8 cellular contexts compared by ENCODE assay signal in the genomic region with DNA sequence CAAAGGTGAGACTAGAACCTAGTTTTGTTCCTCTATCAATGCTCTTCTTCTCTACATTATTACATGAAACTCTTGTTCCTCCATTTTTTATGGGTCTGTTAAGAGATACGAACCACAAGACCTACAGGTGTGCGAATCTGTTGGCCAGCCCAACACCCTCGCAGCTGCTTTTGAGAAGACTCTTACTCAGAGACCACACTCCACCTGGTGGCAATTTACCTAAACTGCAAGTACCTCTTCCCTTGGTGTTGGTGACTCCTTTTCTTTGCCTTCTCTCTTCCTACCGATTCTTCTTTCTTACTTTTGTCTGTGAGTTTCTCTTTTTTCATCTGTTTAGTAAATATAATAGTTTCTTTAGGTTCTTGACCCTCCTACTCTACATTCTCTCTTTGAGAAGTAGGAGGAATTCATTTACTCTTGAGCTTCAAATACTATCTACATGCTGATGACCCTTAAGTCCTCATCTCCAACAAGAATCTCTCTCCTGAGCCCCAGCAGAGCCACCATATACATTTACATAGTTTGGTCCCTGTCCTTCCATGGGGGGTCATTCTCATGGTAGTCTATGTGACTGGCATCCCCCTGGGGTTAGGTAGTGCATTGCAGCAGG.
DNase-seq lines count a peak whose midpoint lies in the region; ATAC-seq, FAIRE-seq and TF ChIP-seq lines count a peak whose summit lies in the region.

No MANE protein-coding gene starts in this region.

- H3K27me3 ChIP-seq in breast epithelium (no peaks in the 10 kb centered on the region), kidney epithelial cell (ENCODE audit: control insufficient read depth, insufficient read depth, low read length) (no peaks in the 10 kb centered on the region)

- H3K4me1 ChIP-seq in breast epithelium, result no peaks in the 10 kb centered on the region

- peak; percentile 91 for ATAC-seq in GM18502 (IDR thresholded peaks at IDR 0.05; ENCODE audit: poor library complexity, unreplicated experiment)
- peak; percentile 90 for ATAC-seq in HG02884 (IDR thresholded peaks at IDR 0.05; ENCODE audit: unreplicated experiment)

- intact Hi-C loops in breast epithelium (cut with DNase I; ENCODE audit: low total_unique reads), result loop anchor here (10.0 kb wide), 2 partner anchors 278 to 398 kb away; no protein-coding TSS in a partner anchor

- H3K4me3 ChIP-seq in breast epithelium, result no peak overlapping the region
- no peak overlapping the region for H3K4me3 ChIP-seq in kidney epithelial cell (ENCODE audit: low read depth, low read length)

- DNase-seq in NCI-H146 treated with DMSO at 0.1 percent for 48 hours (lab: John Stamatoyannopoulos, UW; ENCODE audit: unreplicated experiment) (peak; percentile 81), UCSD-AML1 (lab: John Stamatoyannopoulos, UW; ENCODE audit: unreplicated experiment) (peak; percentile 9), breast epithelium (ENCODE audit: low spot score in 2 of 2) (peak in 1 of 2 donors; percentile 56), kidney epithelial cell (ENCODE audit: low read depth) (no peak)
- peak; percentile 35 to 39 for DNase-seq in stimulated activated CD4-positive, alpha-beta T cell treated with anti-CD3 and anti-CD28 coated beads, Interleukin-4, amount 100 ng/mL, for 4 hours

- no peak overlapping the region for H3K27ac ChIP-seq in breast epithelium

- FAIRE-seq in A204.1 (lab: Jason Lieb, UNC), result peak; percentile 14

- no peak for TF ChIP-seq POLR2A in breast epithelium (IDR thresholded peaks at IDR 0.05)

- H3K36me3 ChIP-seq in breast epithelium, result no peaks in the 10 kb centered on the region
- H3K36me3 ChIP-seq in kidney epithelial cell (ENCODE audit: control insufficient read depth, insufficient read depth, low read length), result no peaks in the 10 kb centered on the region

- TF ChIP-seq CTCF in breast epithelium (IDR thresholded peaks at IDR 0.05) (peak; percentile 68 to 81 (median 79)), kidney epithelial cell (IDR thresholded peaks at IDR 0.05; ENCODE audit: insufficient read depth, low read length, poor library complexity, severe bottlenecking) (peak; percentile 58)

- H3K9me3 ChIP-seq in breast epithelium, result no peaks in the 10 kb centered on the region
